Comparison of ENCODE assay signal across 25 cellular contexts in the genomic region with DNA sequence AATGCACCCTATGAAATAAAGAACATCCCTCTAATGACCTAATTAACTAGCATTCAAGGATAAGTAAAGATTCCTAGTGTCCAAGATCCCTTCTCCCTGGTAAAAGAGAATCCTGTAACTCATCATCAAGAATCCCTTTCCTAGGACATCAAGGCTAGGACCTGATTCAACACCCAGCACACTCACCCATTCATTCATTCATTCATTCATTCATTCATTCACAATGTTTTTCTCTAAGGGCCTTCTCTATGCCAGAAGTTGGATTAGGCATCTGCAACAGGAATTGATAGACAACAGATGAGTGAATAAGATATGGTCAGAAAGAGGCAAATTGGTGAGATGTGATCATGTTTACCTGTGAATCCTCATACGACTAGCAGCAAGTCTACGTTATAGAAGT.
DNase-seq lines count a peak whose midpoint lies in the region; ATAC-seq, FAIRE-seq and TF ChIP-seq lines count a peak whose summit lies in the region.
"Had no signal": no experiment of that assay in that cellular context is flagged by ENCODE, and none has a peak within 500 bp of the region (broad histone marks: within the 10 kb centered on the region; RNA-seq: fewer than 3 reads in every experiment).

No MANE protein-coding gene starts in this region.

- POLR2A ChIA-PET in HepG2 (lab: Yijun Ruan, JAX): no interaction called here
- POLR2A ChIA-PET in GM12878 (lab: Charles Lee): no interaction called here

- H3K36me3 ChIP-seq in HepG2 (replicated peaks in 1 of 2; ENCODE audit: control insufficient read depth in 1 of 2, insufficient read depth in 2 of 2, low read length in 2 of 2): no peaks in the 10 kb centered on the region
- no peaks in the 10 kb centered on the region for H3K36me3 ChIP-seq in right lobe of liver
- H3K36me3 ChIP-seq in GM12878 (ENCODE audit: control insufficient read depth in 2 of 2, insufficient read depth in 2 of 2, low read length in 1 of 2): no peaks in the 10 kb centered on the region
- H3K36me3 ChIP-seq in bronchial epithelial cell (ENCODE audit: control insufficient read depth, insufficient read depth, low read length): no peaks in the 10 kb centered on the region
- H3K36me3 ChIP-seq: BE2C, BLaER1 had no signal

- in situ Hi-C loops in HepG2 (cut with HindIII; ENCODE audit: extremely low pct_ligation_motif_present, low pct_unique_long_range_greater_than_20kb) (no loop called here), GM12878 (cut with MboI) (no loop called here)

- no peak for TF ChIP-seq EP300 in HepG2 (IDR thresholded peaks at IDR 0.05; ENCODE audit: low read depth in 2 of 2, low read length in 2 of 2)
- TF ChIP-seq EP300 in HepG2 (CRISPR knock-in tag; IDR thresholded peaks at IDR 0.05; ENCODE audit: borderline replicate concordance): no peak
- TF ChIP-seq EP300 in GM12878 (IDR thresholded peaks at IDR 0.05; ENCODE audit: borderline replicate concordance in 1 of 2, control insufficient read depth in 1 of 2, low read depth in 2 of 2, low read length in 2 of 2): no peak

- H3K9ac ChIP-seq in HepG2 (ENCODE audit: insufficient read depth, low read depth, low read length): no peak overlapping the region
- no peak overlapping the region for H3K9ac ChIP-seq in GM12878 (ENCODE audit: control insufficient read depth, insufficient read depth, low read length)
- H3K9ac ChIP-seq: BLaER1 had no signal

- H3K27ac ChIP-seq in HepG2 (ENCODE audit: extremely low read length, insufficient read depth, low read length): no peak overlapping the region
- H3K27ac ChIP-seq in right lobe of liver: no peak overlapping the region
- no peak overlapping the region for H3K27ac ChIP-seq in GM12878 (ENCODE audit: control insufficient read depth, insufficient read depth)
- H3K27ac ChIP-seq: 22Rv1, A549, BLaER1 had no signal

- 85% methylated on average over 2 of the region's 2 CpGs for WGBS in HepG2 (ENCODE audit: low lambda C conversion rate)
- 89% methylated on average over 2 of the region's 2 CpGs for WGBS in right lobe of liver (ENCODE audit: insufficient coverage, low coverage, low lambda C conversion rate, missing lambda C conversion rate)
- 36% methylated on average over 2 of the region's 2 CpGs for WGBS in GM12878 (ENCODE audit: insufficient coverage, insufficient replicate concordance, low lambda C conversion rate, missing lambda C conversion rate)

- intact Hi-C loops in HepG2 (cut with micrococcal nuclease; ENCODE audit: unreplicated experiment) (no loop called here), right lobe of liver (cut with DNase I) (no loop called here), GM12878 (cut with micrococcal nuclease; ENCODE audit: unreplicated experiment) (no loop called here)

- no peaks in the 10 kb centered on the region for H3K79me2 ChIP-seq in HepG2 (ENCODE audit: insufficient read depth, low read length)
- H3K79me2 ChIP-seq in GM12878 (ENCODE audit: control insufficient read depth, insufficient read depth, low read length): no peaks in the 10 kb centered on the region

- FAIRE-seq in HepG2 (lab: Jason Lieb, UNC) (no peak), GM12878 (lab: Jason Lieb, UNC) (no peak), bronchial epithelial cell (lab: Jason Lieb, UNC) (peak; percentile 23), urothelium cell line (lab: Jason Lieb, UNC) (peak; percentile 20)
- FAIRE-seq: A549, GM12891 had no signal

- H2AFZ ChIP-seq in HepG2 (ENCODE audit: low read length): no peak overlapping the region
- H2AFZ ChIP-seq in GM12878 (ENCODE audit: control insufficient read depth, low read depth, low read length): no peak overlapping the region

- TF ChIP-seq CTCF in HepG2 (CRISPR knock-in tag; IDR thresholded peaks at IDR 0.05) (no peak), right lobe of liver (IDR thresholded peaks at IDR 0.05) (no peak), GM12878 (IDR thresholded peaks at IDR 0.05 in 2 of 3, conservative IDR thresholded peaks at IDR 0.05 in 1 of 3; ENCODE audit: control insufficient read depth in 2 of 3, extremely low read depth in 1 of 3, insufficient read depth in 1 of 3, low read depth in 3 of 3, low read length in 3 of 3) (no peak), bronchial epithelial cell (IDR thresholded peaks at IDR 0.05; ENCODE audit: insufficient read depth, low read length, severe bottlenecking) (no peak)

- BruUV-seq in HepG2 (replicated peaks; lab: Mats Ljungman, UMichigan) (no TSS peak), GM12878 (replicated peaks; lab: Mats Ljungman, UMichigan) (no TSS peak)

- H4K20me1 ChIP-seq in HepG2 (ENCODE audit: insufficient read depth, low read length): no peaks in the 10 kb centered on the region
- H4K20me1 ChIP-seq in GM12878 (ENCODE audit: control insufficient read depth, insufficient read depth): no peaks in the 10 kb centered on the region
- H4K20me1 ChIP-seq: BLaER1 had no signal

- no peak overlapping the region for H3K4me2 ChIP-seq in HepG2 (ENCODE audit: low read depth, low read length)
- H3K4me2 ChIP-seq in GM12878 (ENCODE audit: control insufficient read depth, insufficient read depth): no peak overlapping the region
- H3K4me2 ChIP-seq: A549, BLaER1 had no signal

- TF ChIP-seq POLR2A in HepG2 (IDR thresholded peaks at IDR 0.05; ENCODE audit: insufficient read depth in 1 of 2, low read depth in 2 of 2, low read length in 2 of 2): no peak
- no peak for TF ChIP-seq POLR2A in right lobe of liver (IDR thresholded peaks at IDR 0.05)
- no peak for TF ChIP-seq POLR2A in GM12878 (IDR thresholded peaks at IDR 0.05; ENCODE audit: low read depth, low read length)

- CTCF ChIA-PET in HepG2 (lab: Yijun Ruan, JAX; ENCODE audit: low intra/inter-chr PET ratio, low total read pairs) (no interaction called here), GM12878 (lab: Yijun Ruan, JAX) (no interaction called here)

- no peak overlapping the region for H3K4me3 ChIP-seq in HepG2 (replicated peaks in 1 of 3; ENCODE audit: insufficient read depth in 1 of 3, low read depth in 2 of 3, low read length in 3 of 3)
- no peak overlapping the region for H3K4me3 ChIP-seq in right lobe of liver
- H3K4me3 ChIP-seq in GM12878: no peak overlapping the region
- no peak overlapping the region for H3K4me3 ChIP-seq in bronchial epithelial cell (ENCODE audit: low read depth, low read length)
- H3K4me3 ChIP-seq: A549, BLaER1 had no signal

- no peak for TF ChIP-seq RAD21 in HepG2 (CRISPR knock-in tag; IDR thresholded peaks at IDR 0.05)
- no peak for TF ChIP-seq RAD21 in GM12878 (IDR thresholded peaks at IDR 0.05; ENCODE audit: insufficient read depth, low read depth, low read length)

- RAD21 ChIA-PET in GM12878 (lab: Charles Lee; ENCODE audit: unreplicated experiment): no interaction called here

- ATAC-seq in HepG2 (no peak), right lobe of liver (no peak), GM12878 (no peak)
- ATAC-seq: A549 had no signal

- SMC1A ChIA-PET in GM12878 (lab: Charles Lee; ENCODE audit: uncharacterized antibody, unreplicated experiment): no interaction called here

- H3K27me3 ChIP-seq in HepG2 (ENCODE audit: control insufficient read depth in 1 of 2, insufficient read depth in 2 of 2, low read length in 2 of 2): no peaks in the 10 kb centered on the region
- H3K27me3 ChIP-seq in right lobe of liver: no peaks in the 10 kb centered on the region
- H3K27me3 ChIP-seq in GM12878 (replicated peaks in 1 of 2; ENCODE audit: control insufficient read depth in 2 of 2, insufficient read depth in 2 of 2, low read length in 1 of 2): no peaks in the 10 kb centered on the region
- H3K27me3 ChIP-seq in bronchial epithelial cell (ENCODE audit: control insufficient read depth, insufficient read depth, low read length): no peaks in the 10 kb centered on the region
- H3K27me3 ChIP-seq: BE2C, BLaER1 had no signal

- DNase-seq in HepG2 (ENCODE audit: low spot score) (no peak), right lobe of liver (no peak), GM12878 (ENCODE audit: low read depth, low spot score) (no peak), bronchial epithelial cell (ENCODE audit: low read depth) (no peak), urothelium cell line (ENCODE audit: low spot score) (no peak), SHP77 treated with DMSO at 0.1 percent for 48 hours (lab: John Stamatoyannopoulos, UW) (no peak), SK-N-DZ (ENCODE audit: low spot score) (no peak), HK-2 (ENCODE audit: unreplicated experiment) (no peak)
- DNase-seq: BE2C; C1 segment of cervical spinal cord; CD4-positive, alpha-beta memory T cell; CD4-positive, CD25-positive, alpha-beta regulatory T cell; CD8-positive, alpha-beta memory T cell; COR-L47; DMS 273 treated with DMSO at 0.1 percent for 48 hours; DMS153; DMS53; DMS79; DND-41; EL; GDM1 had no signal

- no peaks in the 10 kb centered on the region for H3K9me3 ChIP-seq in HepG2 (ENCODE audit: low read length)
- no peaks in the 10 kb centered on the region for H3K9me3 ChIP-seq in right lobe of liver
- H3K9me3 ChIP-seq in GM12878 (replicated peaks; ENCODE audit: control insufficient read depth, insufficient read depth, low read length): no peaks in the 10 kb centered on the region
- H3K9me3 ChIP-seq: A549, BE2C, BLaER1 had no signal

- H3K4me1 ChIP-seq in HepG2 (ENCODE audit: insufficient read depth, low read length) (peaks cover 30% of the 10 kb centered on the region), right lobe of liver (peaks cover 0 to 7% (median 0%) of the 10 kb centered on the region in 4 donors), GM12878 (ENCODE audit: control insufficient read depth, insufficient read depth, low read length) (no peaks in the 10 kb centered on the region)
- H3K4me1 ChIP-seq: BE2C, BLaER1 had no signal

TF ChIP-seq in HepG2, 621 proteins besides CTCF, POLR2A, EP300 and RAD21:
- TF ChIP-seq ZNF24 (IDR thresholded peaks at IDR 0.05): 0 out of 2 replicates have a peak, but pooled peaks have one; percentile 27
- TF ChIP-seq MIER2 (CRISPR knock-in tag; IDR thresholded peaks at IDR 0.05): no peak
- TF ChIP-seq RBFOX2 (IDR thresholded peaks at IDR 0.05; ENCODE audit: low read depth, low read length): no peak

TF ChIP-seq in GM12878, 131 proteins besides CTCF, POLR2A, EP300 and RAD21:
- no peak for TF ChIP-seq JUND (IDR thresholded peaks at IDR 0.05; ENCODE audit: low read depth, low read length)
- no peak for TF ChIP-seq GATAD2B (conservative IDR thresholded peaks at IDR 0.05; ENCODE audit: low read depth)
- TF ChIP-seq MXI1 (IDR thresholded peaks at IDR 0.05; ENCODE audit: low read depth, low read length): no peak
- peak; percentile 62; the same call in 1 of the 2 replicates for TF ChIP-seq ZNF24 (IDR thresholded peaks at IDR 0.05)

Comparison
In these comparisons a context has a peak if more than half of its experiments do, and no peak if none do; other contexts are left out.
1. Of the 75 proteins assayed by ChIP-seq in both HepG2 and GM12878: peak only in HepG2: none; only in GM12878: none; in both: ZNF24; in neither: 74.